Comparison of ENCODE assay signal across 8 cellular contexts in genomic region chr22:41620646-41621098, GRCh38. TPM values are rescaled to one million over a fixed set of nuclear protein-coding genes. Genes with fewer than 3 reads are reported as not detected.
DNase-seq lines count a peak whose midpoint lies in the region; ATAC-seq and TF ChIP-seq lines count a peak whose summit lies in the region.

Gene DESI1 (minus strand): TSS chr22:41621043. CDS start chr22:41620839, 204 bp downstream.

- H3K27ac Mint-ChIP-seq in brain: peak within 1 kb of the TSS; percentile 96 to 100 (median 100)
- H3K27ac Mint-ChIP-seq in stimulated activated naive CD8-positive, alpha-beta T cell treated with anti-CD3 and anti-CD28 coated beads, Interleukin-15, Interleukin-2, amounts not matched to agents 100 ng/mL and 50 ng/mL, for 24 hours: peak within 1 kb of the TSS; percentile 100

- peaks cover 43% of the 10 kb centered on the region for H3K36me3 Mint-ChIP-seq in brain
- H3K36me3 Mint-ChIP-seq in stimulated activated naive CD8-positive, alpha-beta T cell treated with anti-CD3 and anti-CD28 coated beads, Interleukin-15, Interleukin-2, amounts not matched to agents 100 ng/mL and 50 ng/mL, for 24 hours (ENCODE audit: low read depth): peaks cover 47% of the 10 kb centered on the region

- H3K4me1 Mint-ChIP-seq in brain: peaks cover 55% of the 10 kb centered on the region
- peaks cover 56% of the 10 kb centered on the region for H3K4me1 Mint-ChIP-seq in stimulated activated naive CD8-positive, alpha-beta T cell treated with anti-CD3 and anti-CD28 coated beads, Interleukin-15, Interleukin-2, amounts not matched to agents 100 ng/mL and 50 ng/mL, for 24 hours (ENCODE audit: low read depth)

- peak; percentile 9 for DNase-seq in LHCN-M2 (ENCODE audit: low read depth)
- no peak for DNase-seq in kidney epithelial cell (ENCODE audit: low read depth)
- no peak for DNase-seq in NCI-H1694 treated with DMSO at 0.1 percent for 48 hours (lab: John Stamatoyannopoulos, UW)

- H3K9me3 Mint-ChIP-seq in brain: no peaks in the 10 kb centered on the region
- no peaks in the 10 kb centered on the region for H3K9me3 Mint-ChIP-seq in stimulated activated naive CD8-positive, alpha-beta T cell treated with anti-CD3 and anti-CD28 coated beads, Interleukin-15, Interleukin-2, amounts not matched to agents 100 ng/mL and 50 ng/mL, for 24 hours

- peaks cover 13% of the 10 kb centered on the region for H3K27me3 Mint-ChIP-seq in brain
- no peaks in the 10 kb centered on the region for H3K27me3 Mint-ChIP-seq in stimulated activated naive CD8-positive, alpha-beta T cell treated with anti-CD3 and anti-CD28 coated beads, Interleukin-15, Interleukin-2, amounts not matched to agents 100 ng/mL and 50 ng/mL, for 24 hours

- no peak for TF ChIP-seq CTCF in GM12875 (IDR thresholded peaks at IDR 0.05; ENCODE audit: borderline replicate concordance, insufficient read depth, low read depth, low read length)
- TF ChIP-seq CTCF in brain (conservative IDR thresholded peaks at IDR 0.05): no peak
- TF ChIP-seq CTCF in kidney epithelial cell (IDR thresholded peaks at IDR 0.05; ENCODE audit: insufficient read depth, low read length, poor library complexity, severe bottlenecking): no peak

- H3K36me3 ChIP-seq in kidney epithelial cell (ENCODE audit: control insufficient read depth, insufficient read depth, low read length): no peaks in the 10 kb centered on the region

- peak within 1 kb of the TSS; percentile 89 for H3K4me3 ChIP-seq in GM12875 (ENCODE audit: low read depth, low read length)
- H3K4me3 ChIP-seq in kidney epithelial cell (ENCODE audit: low read depth, low read length): peak within 1 kb of the TSS; percentile 90

- H3K4me3 Mint-ChIP-seq in brain: peak within 1 kb of the TSS; percentile 97 to 100 (median 98)
- H3K4me3 Mint-ChIP-seq in stimulated activated naive CD8-positive, alpha-beta T cell treated with anti-CD3 and anti-CD28 coated beads, Interleukin-15, Interleukin-2, amounts not matched to agents 100 ng/mL and 50 ng/mL, for 24 hours: peak within 1 kb of the TSS; percentile 99

- no peaks in the 10 kb centered on the region for H3K27me3 ChIP-seq in kidney epithelial cell (ENCODE audit: control insufficient read depth, insufficient read depth, low read length)

- peak; percentile 71 for ATAC-seq in GM21723 (IDR thresholded peaks at IDR 0.05; ENCODE audit: unreplicated experiment)
- no peak for ATAC-seq in HG03469 (IDR thresholded peaks at IDR 0.05; ENCODE audit: unreplicated experiment)

RNA-seq across cellular contexts. Expression of gene DESI1, which starts in this region (rescaled TPM):
- total RNA-seq in LHCN-M2 (2014; rRNA removed): 26.2 and 26.6 TPM in 2 replicates
- 17.5 TPM for polyA plus RNA-seq in LHCN-M2 (2012)
- polyA plus RNA-seq in brain (ENCODE audit: insufficient read depth, low read depth, low replicate concordance): 27.0 TPM
- 31.2 and 31.8 TPM in 2 replicates for total RNA-seq in kidney epithelial cell
